In genomic region chr4:93981594-93981993, GRCh38 we compare ENCODE assay signal across 24 cellular contexts.
DNase-seq lines count a peak whose midpoint lies in the region; ATAC-seq, FAIRE-seq and TF ChIP-seq lines count a peak whose summit lies in the region.
"Had no signal": no experiment of that assay in that cellular context is flagged by ENCODE, and none has a peak within 500 bp of the region (broad histone marks: within the 10 kb centered on the region; RNA-seq: fewer than 3 reads in every experiment).

No MANE protein-coding gene starts in this region.

- no peak for TF ChIP-seq POLR2A in H1 (IDR thresholded peaks at IDR 0.05; ENCODE audit: control extremely low read depth in 1 of 2, low read depth in 2 of 2, low read length in 2 of 2)

- H3K27me3 ChIP-seq in GM23338 (ENCODE audit: insufficient read depth) (no peaks in the 10 kb centered on the region), H1 (replicated peaks in 1 of 4; ENCODE audit: control insufficient read depth in 3 of 4, extremely low read depth in 1 of 4, insufficient read depth in 3 of 4, low read length in 3 of 4) (no peaks in the 10 kb centered on the region), keratinocyte (ENCODE audit: control insufficient read depth, extremely low read depth, insufficient read depth, low read length) (no peaks in the 10 kb centered on the region)
- H3K27me3 ChIP-seq: BLaER1, SJCRH30 had no signal

- H3K79me2 ChIP-seq in GM23338 (replicated peaks; ENCODE audit: insufficient read depth) (no peaks in the 10 kb centered on the region), H1 (ENCODE audit: control insufficient read depth in 1 of 2, insufficient read depth in 2 of 2, low read length in 2 of 2) (no peaks in the 10 kb centered on the region), keratinocyte (ENCODE audit: control insufficient read depth, insufficient read depth, low read length) (no peaks in the 10 kb centered on the region)

- peaks cover 9% of the 10 kb centered on the region for H3K36me3 Mint-ChIP-seq in GM23338 (ENCODE audit: low read depth)
- H3K36me3 Mint-ChIP-seq: CD4-positive, CD25-positive, alpha-beta regulatory T cell; IgD-negative memory B cell had no signal

- no peak overlapping the region for H4K8ac ChIP-seq in H1 (ENCODE audit: extremely low read depth, insufficient read depth, low read length)

- H2BK120ac ChIP-seq in H1 (replicated peaks; ENCODE audit: low read depth, low read length) = no peak overlapping the region

- no peak for TF ChIP-seq RAD21 in H1 (IDR thresholded peaks at IDR 0.05 in 1 of 2, conservative IDR thresholded peaks at IDR 0.05 in 1 of 2; ENCODE audit: low read depth in 2 of 2, low read length in 2 of 2)

- H3K4me3 Mint-ChIP-seq in GM23338 = no peak overlapping the region
- H3K4me3 Mint-ChIP-seq: CD4-positive, CD25-positive, alpha-beta regulatory T cell; IgD-negative memory B cell had no signal

- POLR2A ChIA-PET in H1 (lab: Charles Lee; ENCODE audit: partially characterized antibody) = interaction anchor here (0.9 kb wide), 1 partner anchor 242 kb away, joined by 3 read pairs; no protein-coding TSS in a partner anchor

- no peak for TF ChIP-seq CTCF in GM23338 (conservative IDR thresholded peaks at IDR 0.05; ENCODE audit: low read depth in 2 of 2)
- TF ChIP-seq CTCF in H1 (IDR thresholded peaks at IDR 0.05; ENCODE audit: control extremely low read depth in 1 of 3, insufficient read depth in 1 of 3, low read depth in 1 of 3, low read length in 3 of 3) = no peak
- no peak for TF ChIP-seq CTCF in keratinocyte (optimal IDR thresholded peaks at IDR 0.05 in 1 of 3, IDR thresholded peaks at IDR 0.05 in 1 of 3, conservative IDR thresholded peaks at IDR 0.05 in 1 of 3; ENCODE audit: extremely low read depth in 1 of 3, insufficient read depth in 2 of 3, low read length in 3 of 3)

- no peak overlapping the region for H3K23ac ChIP-seq in H1 (ENCODE audit: insufficient read length)

- H3K9me2 ChIP-seq in GM23338 (ENCODE audit: insufficient read depth) = no peaks in the 10 kb centered on the region

- H2AFZ ChIP-seq in GM23338 = peak overlapping the region; percentile 80
- peak overlapping the region; percentile 96 for H2AFZ ChIP-seq in H1 (ENCODE audit: low read length)
- H2AFZ ChIP-seq in keratinocyte (ENCODE audit: control insufficient read depth, low read length) = peak overlapping the region; percentile 29
- H2AFZ ChIP-seq: PC-9 had no signal

- no peak overlapping the region for H3K14ac ChIP-seq in H1 (ENCODE audit: insufficient read length)

- no peak overlapping the region for H2BK20ac ChIP-seq in H1 (ENCODE audit: low read length)

- no peaks in the 10 kb centered on the region for H3K9me1 ChIP-seq in keratinocyte (ENCODE audit: control insufficient read depth, extremely low read depth, insufficient read depth, low read length)

- CTCF ChIA-PET in H1 (lab: Charles Lee; ENCODE audit: partially characterized antibody) = interaction anchor here (0.9 kb wide), 1 partner anchor 75 kb away, joined by 3 read pairs; no protein-coding TSS in a partner anchor

- no peaks in the 10 kb centered on the region; the same call in 1 of the 2 replicates for H3K23me2 ChIP-seq in H1 (ENCODE audit: low read depth, low read length)

- TF ChIP-seq EP300 in H1 (IDR thresholded peaks at IDR 0.05; ENCODE audit: borderline replicate concordance in 1 of 2, low read depth in 2 of 2, low read length in 2 of 2) = no peak

- H3K4me1 Mint-ChIP-seq in GM23338 = peaks cover 2% of the 10 kb centered on the region; the same call in 2 of the 3 replicates
- H3K4me1 Mint-ChIP-seq: CD4-positive, CD25-positive, alpha-beta regulatory T cell; IgD-negative memory B cell had no signal

- no peak overlapping the region for H3K27ac Mint-ChIP-seq in GM23338
- H3K27ac Mint-ChIP-seq: CD4-positive, CD25-positive, alpha-beta regulatory T cell; IgD-negative memory B cell had no signal

- H3K9ac ChIP-seq in H1 (replicated peaks in 1 of 4; ENCODE audit: extremely low read depth in 1 of 4, low read depth in 3 of 4, low read length in 3 of 4) = no peak overlapping the region; a peak in 1 of 7 replicates
- no peak overlapping the region for H3K9ac ChIP-seq in keratinocyte (ENCODE audit: control insufficient read depth, extremely low read depth, insufficient read depth, low read length)
- H3K9ac ChIP-seq: BLaER1 had no signal

- no peak overlapping the region for H4K5ac ChIP-seq in H1 (ENCODE audit: insufficient read length, low read depth, low read length)

- H3K79me1 ChIP-seq in H1 (ENCODE audit: low read depth, low read length) = no peaks in the 10 kb centered on the region

- no peak overlapping the region for H3K18ac ChIP-seq in H1 (ENCODE audit: extremely low read depth, low read length)

- FAIRE-seq in H1 (lab: Jason Lieb, UNC) = no peak
- no peak for FAIRE-seq in keratinocyte (lab: Jason Lieb, UNC)
- FAIRE-seq: D721Med, GM18507 had no signal

- no peaks in the 10 kb centered on the region for H3F3A ChIP-seq in GM23338 (replicated peaks; ENCODE audit: low read depth)

- H3K27me3 Mint-ChIP-seq in GM23338 (ENCODE audit: insufficient read depth, low read depth, poor library complexity) = peaks cover 2% of the 10 kb centered on the region
- H3K27me3 Mint-ChIP-seq: CD4-positive, CD25-positive, alpha-beta regulatory T cell; IgD-negative memory B cell had no signal

- H2AK5ac ChIP-seq in H1 (ENCODE audit: low read depth, low read length) = no peak overlapping the region

- no peak overlapping the region for H3K56ac ChIP-seq in H1 (replicated peaks; ENCODE audit: insufficient read length, low read depth, low read length)

- no peaks in the 10 kb centered on the region for H3K4me1 ChIP-seq in GM23338 (ENCODE audit: insufficient read depth)
- no peaks in the 10 kb centered on the region for H3K4me1 ChIP-seq in H1 (replicated peaks in 1 of 4; ENCODE audit: control insufficient read depth in 3 of 4, insufficient read depth in 4 of 4, low read length in 3 of 4)
- H3K4me1 ChIP-seq in keratinocyte (ENCODE audit: control insufficient read depth, extremely low read depth, insufficient read depth, low read length) = no peaks in the 10 kb centered on the region
- H3K4me1 ChIP-seq: BLaER1, SJCRH30 had no signal

- ATAC-seq in GM23338 (no peak), GM18909 (IDR thresholded peaks at IDR 0.05; ENCODE audit: poor library complexity, unreplicated experiment) (no peak)
- ATAC-seq: HCT116, Right ventricle myocardium inferior had no signal

- peaks cover 19% of the 10 kb centered on the region for H3K9me3 Mint-ChIP-seq in GM23338

- H3K27ac ChIP-seq in GM23338 (ENCODE audit: low read depth) (no peak overlapping the region), H1 (ENCODE audit: low read depth, low read length) (no peak overlapping the region), keratinocyte (ENCODE audit: control insufficient read depth, insufficient read depth, low read length) (no peak overlapping the region)
- H3K27ac ChIP-seq: BLaER1, HL-60, PC-9, SJCRH30 had no signal

- H3K4me3 ChIP-seq in GM23338 (no peak overlapping the region), H1 (ENCODE audit: extremely low read depth in 1 of 4, insufficient read depth in 2 of 4, low read depth in 3 of 4, low read length in 4 of 4) (no peak overlapping the region), keratinocyte (ENCODE audit: control insufficient read depth in 2 of 3, extremely low read depth in 1 of 3, insufficient read depth in 2 of 3, low read depth in 1 of 3, low read length in 3 of 3) (no peak overlapping the region)
- H3K4me3 ChIP-seq: BLaER1, PC-9, SJCRH30 had no signal

- H3K36me3 ChIP-seq in GM23338 (ENCODE audit: insufficient read depth) (0 out of 2 replicates have a peak, but pooled peaks cover 3% of the 10 kb centered on the region), H1 (ENCODE audit: control insufficient read depth in 2 of 4, insufficient read depth in 4 of 4, low read length in 3 of 4) (no peaks in the 10 kb centered on the region), keratinocyte (ENCODE audit: control insufficient read depth in 2 of 2, extremely low read depth in 1 of 2, insufficient read depth in 2 of 2, low read length in 2 of 2) (no peaks in the 10 kb centered on the region)
- H3K36me3 ChIP-seq: BLaER1, SJCRH30 had no signal

- no peak overlapping the region for H4K91ac ChIP-seq in H1 (replicated peaks; ENCODE audit: insufficient read length, low read length)

- dilution Hi-C loops in keratinocyte (cut with MboI; ENCODE audit: extremely low pct_ligation_motif_present, low sequenced_read_pairs) = no loop called here

- H2BK5ac ChIP-seq in H1 (ENCODE audit: low read depth, low read length) = no peak overlapping the region

- no peak for DNase-seq in GM23338 (ENCODE audit: low spot score)
- no peak for DNase-seq in H1 (ENCODE audit: low read depth in 1 of 2, low spot score in 2 of 2)
- no peak for DNase-seq in keratinocyte (ENCODE audit: low read depth, low spot score)
- peak; percentile 10 for DNase-seq in pulmonary artery endothelial cell (ENCODE audit: low read depth, low spot score)
- DNase-seq in KG1 (lab: John Stamatoyannopoulos, UW) = no peak
- DNase-seq in NCI-H146 (lab: John Stamatoyannopoulos, UW) = no peak
- DNase-seq: CD4-positive, CD25-positive, alpha-beta regulatory T cell; NCI-H1092 treated with DMSO at 0.1 percent for 48 hours; NCI-H1436; NCI-H187 treated with DMSO at 0.1 percent for 48 hours; NCI-H446; NCI-H524 treated with DMSO at 0.1 percent for 48 hours; NCI-H82; NK-92 treated with Interleukin-12 subunit alpha and Interleukin-12 subunit beta, amount 100 ng/mL, for 24 hours; PC-9; SJCRH30 had no signal

- WGBS in H1 (ENCODE audit: extremely low coverage in 1 of 2, insufficient coverage in 1 of 2, insufficient read length in 1 of 2, insufficient replicate concordance in 2 of 2, low coverage in 1 of 2, low lambda C conversion rate in 2 of 2, missing lambda C conversion rate in 1 of 2), 2 experiments = 92% methylated on average over 6 of the region's 6 CpGs; no CpG with 5 or more reads in 1 of the 2 experiments

- no peak overlapping the region for H2BK15ac ChIP-seq in H1 (ENCODE audit: low read length)

- H2BK12ac ChIP-seq in H1 (ENCODE audit: low read depth, low read length) = no peak overlapping the region

- H3K4ac ChIP-seq in H1 (replicated peaks; ENCODE audit: insufficient read length, low read depth, low read length) = no peak overlapping the region

- H3K4me2 ChIP-seq in GM23338 = no peak overlapping the region
- H3K4me2 ChIP-seq in H1 (ENCODE audit: insufficient read depth in 1 of 2, low read depth in 2 of 2, low read length in 2 of 2) = no peak overlapping the region
- no peak overlapping the region for H3K4me2 ChIP-seq in keratinocyte (ENCODE audit: control insufficient read depth, extremely low read depth, insufficient read depth, low read depth, low read length)
- H3K4me2 ChIP-seq: BLaER1, PC-9 had no signal

- 0 out of 4 replicates have a peak, but pooled peaks cover 0 to 3% of the 10 kb centered on the region in 2 experiments for H3K9me3 ChIP-seq in H1 (ENCODE audit: insufficient read depth in 2 of 2, low read depth in 1 of 2, low read length in 1 of 2)
- H3K9me3 ChIP-seq in keratinocyte (ENCODE audit: control insufficient read depth, low read depth, low read length) = no peaks in the 10 kb centered on the region
- H3K9me3 ChIP-seq: BLaER1, SJCRH30 had no signal

- H4K20me1 ChIP-seq in GM23338 (replicated peaks; ENCODE audit: insufficient read depth) (no peaks in the 10 kb centered on the region), H1 (replicated peaks in 1 of 2; ENCODE audit: control insufficient read depth in 1 of 2, insufficient read depth in 2 of 2, low read length in 2 of 2) (no peaks in the 10 kb centered on the region), keratinocyte (ENCODE audit: control insufficient read depth, extremely low read depth, insufficient read depth, low read length) (no peaks in the 10 kb centered on the region)
- H4K20me1 ChIP-seq: BLaER1 had no signal

Comparison
In these comparisons a context has a peak if more than half of its experiments do, and no peak if none do; other contexts are left out.
1. H2AFZ ChIP-seq: peak in every context shown above with its lines; median percentile 96 in H1; 80 in GM23338; 29 in keratinocyte.